ENCODE assay signal across 30 cellular contexts in genomic region chr7:99419323-99420021, GRCh38. TPM values are rescaled to one million over a fixed set of nuclear protein-coding genes. Genes with fewer than 3 reads are reported as not detected.
A peak's percentile ranks its signal among the peaks of the same experiment; 100 is the strongest.
DNase-seq lines count a peak whose midpoint lies in the region; ATAC-seq, FAIRE-seq and TF ChIP-seq lines count a peak whose summit lies in the region.
"Had no signal": no experiment of that assay in that cellular context is flagged by ENCODE, and none has a peak within 500 bp of the region (broad histone marks: within the 10 kb centered on the region; RNA-seq: fewer than 3 reads in every experiment).

No MANE protein-coding gene starts in this region.

- H3K18ac ChIP-seq in H9 (ENCODE audit: insufficient read length, low read depth, low read length), result no peak overlapping the region
- no peak overlapping the region for H3K18ac ChIP-seq in H1 (ENCODE audit: extremely low read depth, low read length)

- FAIRE-seq in H1 (lab: Jason Lieb, UNC), result no peak
- FAIRE-seq: A204.1 had no signal

- no peak overlapping the region for H3K27ac ChIP-seq in H9 (ENCODE audit: insufficient read length, low read depth, low read length)
- H3K27ac ChIP-seq in H1 (ENCODE audit: low read depth, low read length), result no peak overlapping the region
- H3K27ac ChIP-seq: adrenal gland, gastrocnemius medialis, HL-60, SJCRH30, skin epidermis, upper lobe of right lung, VCaP had no signal

- peaks cover 7% of the 10 kb centered on the region for H3K4me1 Mint-ChIP-seq in activated naive CD4-positive, alpha-beta T cell treated with anti-CD3 and anti-CD28 coated beads for 36 hours (ENCODE audit: low read depth)
- H3K4me1 Mint-ChIP-seq in H9, result peaks cover 8% of the 10 kb centered on the region in 2 experiments

- no peak overlapping the region for H3T11ph ChIP-seq in H9 (ENCODE audit: low read length)

- H3K4me3 ChIP-seq in H1 (ENCODE audit: extremely low read depth in 1 of 4, insufficient read depth in 2 of 4, low read depth in 3 of 4, low read length in 4 of 4), result no peak overlapping the region
- H3K4me3 ChIP-seq: adrenal gland, gastrocnemius medialis, lung, SJCRH30, skin epidermis, upper lobe of right lung had no signal

- H4K20me1 ChIP-seq in H9 (ENCODE audit: control insufficient read depth, insufficient read depth, insufficient read length), result peaks cover 3% of the 10 kb centered on the region
- peaks cover 3 to 18% of the 10 kb centered on the region in 2 experiments for H4K20me1 ChIP-seq in H1 (replicated peaks in 1 of 2; ENCODE audit: control insufficient read depth in 1 of 2, insufficient read depth in 2 of 2, low read length in 2 of 2)

- H3K27me3 ChIP-seq in H9 (ENCODE audit: insufficient read depth, low read length) (no peaks in the 10 kb centered on the region), H1 (replicated peaks in 1 of 4; ENCODE audit: control insufficient read depth in 3 of 4, extremely low read depth in 1 of 4, insufficient read depth in 3 of 4, low read length in 3 of 4) (no peaks in the 10 kb centered on the region; a peak in 1 of 7 replicates)
- H3K27me3 ChIP-seq: adrenal gland, gastrocnemius medialis, SJCRH30, upper lobe of right lung had no signal

- H3K56ac ChIP-seq in H9 (ENCODE audit: insufficient read length, low read depth, low read length) (no peak overlapping the region), H1 (replicated peaks; ENCODE audit: insufficient read length, low read depth, low read length) (no peak overlapping the region)

- H2BK5ac ChIP-seq in H9 (ENCODE audit: insufficient read length, low read length) (no peak overlapping the region), H1 (ENCODE audit: low read depth, low read length) (no peak overlapping the region)

- POLR2A ChIA-PET in H1 (lab: Charles Lee; ENCODE audit: partially characterized antibody), result interaction anchor here (0.9 to 5.1 kb wide), 9 partner anchors 10 to 67 kb away, joined by 3 to 32 read pairs (median 9); partner anchors contain the start of genes BUD31, CPSF4, PDAP1 and PTCD1

- H2BK15ac ChIP-seq in H9 (ENCODE audit: low read depth, low read length), result no peak overlapping the region
- H2BK15ac ChIP-seq in H1 (ENCODE audit: low read length), result no peak overlapping the region

- TF ChIP-seq EP300 in H1 (IDR thresholded peaks at IDR 0.05; ENCODE audit: borderline replicate concordance in 1 of 2, low read depth in 2 of 2, low read length in 2 of 2), result no peak

- DNase-seq in activated naive CD4-positive, alpha-beta T cell treated with anti-CD3 and anti-CD28 coated beads, Interleukin-2, amount 50 U/mL, for 72 hours (ENCODE audit: low spot score in 2 of 2), result no peak
- no peak for DNase-seq in activated naive CD4-positive, alpha-beta T cell treated with anti-CD3 and anti-CD28 coated beads for 36 hours
- DNase-seq in H9 (no peak), H1 (ENCODE audit: low read depth in 1 of 2, low spot score in 2 of 2) (no peak), sciatic nerve (ENCODE audit: low spot score) (no peak), cerebellar nuclear complex (lab: John Stamatoyannopoulos, UW) (no peak)
- no peak for DNase-seq in activated CD4-positive, alpha-beta T cell treated with anti-CD3 and anti-CD28 coated beads for 1 hour
- no peak for DNase-seq in central memory CD4-positive, alpha-beta T cell
- DNase-seq: activated CD4-positive, alpha-beta T cell treated with anti-CD3 and anti-CD28 coated beads, Interleukin-2, amount 10 ng/mL, durations not matched to agents 24 days and 14 days; activated T-cell treated with anti-CD3 and anti-CD28 coated beads, Interleukin-2, amount 50 U/mL, for 4 hours; adrenal gland; CD8-positive, alpha-beta T cell; gastrocnemius medialis; GOT3; Kasumi-1; kidney glomerular epithelial cell; natural killer cell; NCI-H1436 treated with DMSO at 0.1 percent for 48 hours; NCI-H345; occipital lobe; SJCRH30; stimulated activated naive CD4-positive, alpha-beta T cell treated with Interleukin-2 at 50 U/mL for 16 hours; SW 1271; T-helper 9 cell; upper lobe of right lung had no signal

- H3K79me1 ChIP-seq in H9 (ENCODE audit: insufficient read depth, low read depth, low read length, poor library complexity, severe bottlenecking) (no peaks in the 10 kb centered on the region), H1 (ENCODE audit: low read depth, low read length) (no peaks in the 10 kb centered on the region; the same call in none of the 2 replicates)

- 0 out of 3 replicates have a peak, but pooled peaks have one; percentile 13 for TF ChIP-seq CTCF in H9 (conservative IDR thresholded peaks at IDR 0.05)
- TF ChIP-seq CTCF in H1 (IDR thresholded peaks at IDR 0.05; ENCODE audit: control extremely low read depth in 1 of 3, insufficient read depth in 1 of 3, low read depth in 1 of 3, low read length in 3 of 3), result no peak

- H3K4me2 ChIP-seq in H9 (ENCODE audit: insufficient read depth, insufficient read length, low read length) (no peak overlapping the region), H1 (ENCODE audit: insufficient read depth in 1 of 2, low read depth in 2 of 2, low read length in 2 of 2) (no peak overlapping the region)

- H3K36me3 Mint-ChIP-seq in activated naive CD4-positive, alpha-beta T cell treated with anti-CD3 and anti-CD28 coated beads, Interleukin-2, amount 50 U/mL, for 72 hours, result peaks cover 26 to 27% of the 10 kb centered on the region in 2 donors
- H3K36me3 Mint-ChIP-seq in activated naive CD4-positive, alpha-beta T cell treated with anti-CD3 and anti-CD28 coated beads for 36 hours (ENCODE audit: low read depth), result peaks cover 45% of the 10 kb centered on the region
- peaks cover 51 to 91% (median 86%) of the 10 kb centered on the region in 3 experiments; a peak in 6 of 7 replicates for H3K36me3 Mint-ChIP-seq in H9 (ENCODE audit: insufficient read depth in 1 of 3, low read depth in 3 of 3)

- intact Hi-C loops in activated naive CD4-positive, alpha-beta T cell treated with anti-CD3 and anti-CD28 coated beads for 36 hours (cut with micrococcal nuclease), result no loop called here
- intact Hi-C loops in sciatic nerve (cut with DNase I), result no loop called here

- H3K23ac ChIP-seq in H9 (ENCODE audit: insufficient read length, low read depth, low read length) (no peak overlapping the region), H1 (ENCODE audit: insufficient read length) (no peak overlapping the region)

- H2AK5ac ChIP-seq in H9 (ENCODE audit: insufficient read length, low read length) (no peak overlapping the region), H1 (ENCODE audit: low read depth, low read length) (no peak overlapping the region)

- H3K4me3 Mint-ChIP-seq in activated naive CD4-positive, alpha-beta T cell treated with anti-CD3 and anti-CD28 coated beads for 36 hours, result no peak overlapping the region
- H3K4me3 Mint-ChIP-seq in H9, result no peak overlapping the region
- H3K4me3 Mint-ChIP-seq: activated CD4-positive, alpha-beta T cell treated with anti-CD3 and anti-CD28 coated beads, Interleukin-2, amount 10 ng/mL, durations not matched to agents 24 days and 14 days; activated T-cell treated with anti-CD3 and anti-CD28 coated beads, Interleukin-2, amount 50 U/mL, for 4 hours; CD8-positive, alpha-beta T cell; natural killer cell had no signal

- H2BK20ac ChIP-seq in H9 (ENCODE audit: low read depth, low read length, poor library complexity, severe bottlenecking) (no peak overlapping the region), H1 (ENCODE audit: low read length) (no peak overlapping the region)

- no peak overlapping the region for H3K14ac ChIP-seq in H9 (ENCODE audit: insufficient read depth, low read length)
- H3K14ac ChIP-seq in H1 (ENCODE audit: insufficient read length), result no peak overlapping the region

- no peaks in the 10 kb centered on the region for H3K4me1 ChIP-seq in H9 (ENCODE audit: insufficient read depth, low read length)
- H3K4me1 ChIP-seq in H1 (replicated peaks in 1 of 4; ENCODE audit: control insufficient read depth in 3 of 4, insufficient read depth in 4 of 4, low read length in 3 of 4), result no peaks in the 10 kb centered on the region; a peak in 1 of 7 replicates
- H3K4me1 ChIP-seq: adrenal gland, gastrocnemius medialis, SJCRH30, upper lobe of right lung had no signal

- H3K9ac ChIP-seq in H9 (ENCODE audit: extremely low read depth, insufficient read length, low read length) (no peak overlapping the region), H1 (replicated peaks in 1 of 4; ENCODE audit: extremely low read depth in 1 of 4, low read depth in 3 of 4, low read length in 3 of 4) (no peak overlapping the region)

- TF ChIP-seq RAD21 in H1 (IDR thresholded peaks at IDR 0.05 in 1 of 2, conservative IDR thresholded peaks at IDR 0.05 in 1 of 2; ENCODE audit: low read depth in 2 of 2, low read length in 2 of 2), result no peak

- CTCF ChIA-PET in activated naive CD4-positive, alpha-beta T cell treated with anti-CD3 and anti-CD28 coated beads for 36 hours (lab: Charles Lee), result no interaction called here
- CTCF ChIA-PET in H1 (lab: Charles Lee; ENCODE audit: partially characterized antibody), result interaction anchor here (0.7 to 2.3 kb wide), 6 partner anchors 11 to 54 kb away, joined by 3 to 8 read pairs (median 3); partner anchors contain the start of genes BUD31 and PDAP1

- H2BK12ac ChIP-seq in H9 (ENCODE audit: insufficient read length, low read depth, low read length) (no peak overlapping the region), H1 (ENCODE audit: low read depth, low read length) (no peak overlapping the region)

- H3K27ac Mint-ChIP-seq in activated naive CD4-positive, alpha-beta T cell treated with anti-CD3 and anti-CD28 coated beads, Interleukin-2, amount 50 U/mL, for 72 hours, result peak overlapping the region; percentile 44 to 73
- no peak overlapping the region for H3K27ac Mint-ChIP-seq in activated naive CD4-positive, alpha-beta T cell treated with anti-CD3 and anti-CD28 coated beads for 36 hours
- H3K27ac Mint-ChIP-seq in H9, result 0 out of 7 replicates have a peak overlapping the region, but pooled peaks of 1 of the 3 experiments have one; percentile 24
- H3K27ac Mint-ChIP-seq: activated CD4-positive, alpha-beta T cell treated with anti-CD3 and anti-CD28 coated beads, Interleukin-2, amount 10 ng/mL, durations not matched to agents 24 days and 14 days had no signal

- H3K9me3 Mint-ChIP-seq in activated naive CD4-positive, alpha-beta T cell treated with anti-CD3 and anti-CD28 coated beads, Interleukin-2, amount 50 U/mL, for 72 hours, result no peaks in the 10 kb centered on the region
- no peaks in the 10 kb centered on the region for H3K9me3 Mint-ChIP-seq in activated naive CD4-positive, alpha-beta T cell treated with anti-CD3 and anti-CD28 coated beads for 36 hours
- H3K9me3 Mint-ChIP-seq in H9, result peaks cover 3 to 5% of the 10 kb centered on the region in 2 experiments; a peak in 2 of 5 replicates
- H3K9me3 Mint-ChIP-seq: activated CD4-positive, alpha-beta T cell treated with anti-CD3 and anti-CD28 coated beads, Interleukin-2, amount 10 ng/mL, durations not matched to agents 24 days and 14 days; activated T-cell treated with anti-CD3 and anti-CD28 coated beads, Interleukin-2, amount 50 U/mL, for 4 hours; CD8-positive, alpha-beta T cell; natural killer cell had no signal

- no peaks in the 10 kb centered on the region for H3K79me2 ChIP-seq in H9 (ENCODE audit: insufficient read depth, low read length)
- H3K79me2 ChIP-seq in H1 (ENCODE audit: control insufficient read depth in 1 of 2, insufficient read depth in 2 of 2, low read length in 2 of 2), result no peaks in the 10 kb centered on the region

- WGBS in H9 (ENCODE audit: extremely low coverage, insufficient read length, low lambda C conversion rate), result no CpG with 5 or more reads among the region's 29 CpGs
- 97% methylated on average over 29 of the region's 29 CpGs; no CpG with 5 or more reads in 1 of the 2 experiments for WGBS in H1 (ENCODE audit: extremely low coverage in 1 of 2, insufficient coverage in 1 of 2, insufficient read length in 1 of 2, insufficient replicate concordance in 2 of 2, low coverage in 1 of 2, low lambda C conversion rate in 2 of 2, missing lambda C conversion rate in 1 of 2), 2 experiments

- no peak for TF ChIP-seq POLR2A in H1 (IDR thresholded peaks at IDR 0.05; ENCODE audit: control extremely low read depth in 1 of 2, low read depth in 2 of 2, low read length in 2 of 2)

- H3K4ac ChIP-seq in H9 (ENCODE audit: low read depth, low read length) (no peak overlapping the region), H1 (replicated peaks; ENCODE audit: insufficient read length, low read depth, low read length) (no peak overlapping the region)

- H2BK120ac ChIP-seq in H9 (ENCODE audit: low read depth, low read length, poor library complexity, severe bottlenecking), result no peak overlapping the region
- no peak overlapping the region for H2BK120ac ChIP-seq in H1 (replicated peaks; ENCODE audit: low read depth, low read length)

- ATAC-seq in activated naive CD4-positive, alpha-beta T cell treated with anti-CD3 and anti-CD28 coated beads, Interleukin-2, amount 50 U/mL, for 72 hours, result no peak
- peak; percentile 18 for ATAC-seq in sciatic nerve
- ATAC-seq: CD8-positive, alpha-beta T cell; gastrocnemius medialis; upper lobe of right lung had no signal

- H4K8ac ChIP-seq in H9 (replicated peaks; ENCODE audit: insufficient read length, low read depth, low read length) (no peak overlapping the region), H1 (ENCODE audit: extremely low read depth, insufficient read depth, low read length) (no peak overlapping the region; the same call in 1 of the 2 replicates)

- H2AFZ ChIP-seq in H9 (ENCODE audit: low read length) (no peak overlapping the region), H1 (ENCODE audit: low read length) (no peak overlapping the region)

- H3K36me3 ChIP-seq in H1 (ENCODE audit: control insufficient read depth in 2 of 4, insufficient read depth in 4 of 4, low read length in 3 of 4), result peaks cover 23 to 72% (median 52%) of the 10 kb centered on the region in 4 experiments

- no peaks in the 10 kb centered on the region for H3K23me2 ChIP-seq in H9 (ENCODE audit: insufficient read length, low read depth, low read length, poor library complexity, severe bottlenecking)
- H3K23me2 ChIP-seq in H1 (ENCODE audit: low read depth, low read length), result no peaks in the 10 kb centered on the region

- H4K5ac ChIP-seq in H9 (ENCODE audit: insufficient read length, low read depth, low read length) (no peak overlapping the region), H1 (ENCODE audit: insufficient read length, low read depth, low read length) (no peak overlapping the region)

- H3K27me3 Mint-ChIP-seq in activated naive CD4-positive, alpha-beta T cell treated with anti-CD3 and anti-CD28 coated beads for 36 hours (ENCODE audit: low read depth), result no peaks in the 10 kb centered on the region
- H3K27me3 Mint-ChIP-seq in H9 (ENCODE audit: low read depth), result no peaks in the 10 kb centered on the region
- H3K27me3 Mint-ChIP-seq: activated CD4-positive, alpha-beta T cell treated with anti-CD3 and anti-CD28 coated beads, Interleukin-2, amount 10 ng/mL, durations not matched to agents 24 days and 14 days had no signal

- H4K91ac ChIP-seq in H9 (ENCODE audit: insufficient read length, low read depth, low read length), result no peak overlapping the region
- no peak overlapping the region for H4K91ac ChIP-seq in H1 (replicated peaks; ENCODE audit: insufficient read length, low read length)

- no peaks in the 10 kb centered on the region for H3K9me3 ChIP-seq in H9 (ENCODE audit: control insufficient read depth, low read depth, low read length)
- no peaks in the 10 kb centered on the region for H3K9me3 ChIP-seq in H1 (ENCODE audit: insufficient read depth in 2 of 2, low read depth in 1 of 2, low read length in 1 of 2)
- H3K9me3 ChIP-seq: adrenal gland, gastrocnemius medialis, SJCRH30, upper lobe of right lung had no signal

RNA-seq across cellular contexts. Expression of gene BUD31, which starts 10.7 kb away (rescaled TPM):
- total RNA-seq in activated naive CD4-positive, alpha-beta T cell treated with anti-CD3 and anti-CD28 coated beads, Interleukin-2, amount 50 U/mL, for 72 hours, result 100 to 1,000 TPM; 131 to 135 TPM
- total RNA-seq in activated naive CD4-positive, alpha-beta T cell treated with anti-CD3 and anti-CD28 coated beads for 36 hours, result 100 to 1,000 TPM; 160 to 176 TPM
- total RNA-seq in H9 (2021), result 104 TPM in 2 replicates
- total RNA-seq in H1 (2021; fragmentation: NEBNext Ultra II Directional; extraction: Animal tissue kit (Norgen Biotek cat#: 25700)), result 114 and 121 TPM in 2 replicates
- polyA plus RNA-seq in H1 (2011; rRNA removed), result 46.7 and 72.0 TPM in 2 replicates
- 65.3 TPM for polyA plus RNA-seq in H1 (2011; cell fraction: cytosol; rRNA removed)
- 53.6 TPM for polyA plus RNA-seq in H1 (2011; cell fraction: nucleus; rRNA removed)
- 80.2 to 121 TPM (median 93.7 TPM) in 4 replicates for polyA plus RNA-seq in H1 (2012, experiment 1 of 2)
- polyA plus RNA-seq in H1 (2012, experiment 2 of 2), result 53.6 TPM
- polyA plus RNA-seq in H1 (2013, experiment 1 of 2), result 120 TPM
- 127 TPM for polyA plus RNA-seq in H1 (2013, experiment 2 of 2)
- 18.5 and 23.9 TPM in 2 replicates for polyA minus RNA-seq in H1 (2011; rRNA and poly(A)+ RNA removed)
- polyA minus RNA-seq in H1 (2011; cell fraction: cytosol; rRNA and poly(A)+ RNA removed), result 20.2 TPM
- 20.8 TPM for polyA minus RNA-seq in H1 (2011; cell fraction: nucleus; rRNA and poly(A)+ RNA removed)
- total RNA-seq in sciatic nerve, result 59.2 TPM

RNA-seq across cellular contexts. Expression of gene PDAP1, which starts 11.1 kb away (rescaled TPM):
- 100 to 1,000 TPM; 101 to 148 TPM for total RNA-seq in activated naive CD4-positive, alpha-beta T cell treated with anti-CD3 and anti-CD28 coated beads, Interleukin-2, amount 50 U/mL, for 72 hours
- total RNA-seq in activated naive CD4-positive, alpha-beta T cell treated with anti-CD3 and anti-CD28 coated beads for 36 hours, result 100 to 1,000 TPM; 169 to 194 TPM
- total RNA-seq in H9 (2021) (150 and 160 TPM in 2 replicates), sciatic nerve (76.1 TPM)
- total RNA-seq in H1 (2021; fragmentation: NEBNext Ultra II Directional; extraction: Animal tissue kit (Norgen Biotek cat#: 25700)), result 169 and 174 TPM in 2 replicates
- polyA plus RNA-seq in H1 (2011; rRNA removed), result 26.6 and 37.1 TPM in 2 replicates
- 121 TPM for polyA plus RNA-seq in H1 (2011; cell fraction: cytosol; rRNA removed)
- 34.9 TPM for polyA plus RNA-seq in H1 (2011; cell fraction: nucleus; rRNA removed)
- 210 to 261 TPM (median 258 TPM) in 4 replicates for polyA plus RNA-seq in H1 (2012, experiment 1 of 2)
- 117 TPM for polyA plus RNA-seq in H1 (2012, experiment 2 of 2)
- 114 TPM for polyA plus RNA-seq in H1 (2013, experiment 1 of 2)
- polyA plus RNA-seq in H1 (2013, experiment 2 of 2), result 125 TPM
- polyA minus RNA-seq in H1 (2011; rRNA and poly(A)+ RNA removed), result 5.6 and 11.0 TPM in 2 replicates
- 30.0 TPM for polyA minus RNA-seq in H1 (2011; cell fraction: cytosol; rRNA and poly(A)+ RNA removed)
- polyA minus RNA-seq in H1 (2011; cell fraction: nucleus; rRNA and poly(A)+ RNA removed), result 9.4 TPM

RNA-seq across cellular contexts. Expression of gene PTCD1, which starts 19.1 kb away (rescaled TPM):
- 1 to 10 TPM; 4.4 to 4.5 TPM for total RNA-seq in activated naive CD4-positive, alpha-beta T cell treated with anti-CD3 and anti-CD28 coated beads, Interleukin-2, amount 50 U/mL, for 72 hours
- 1 to 10 TPM; 3.5 to 5.1 TPM for total RNA-seq in activated naive CD4-positive, alpha-beta T cell treated with anti-CD3 and anti-CD28 coated beads for 36 hours
- total RNA-seq in H9 (2021) (12.8 and 14.1 TPM in 2 replicates), sciatic nerve (4.4 TPM)
- 7.5 and 8.5 TPM in 2 replicates for total RNA-seq in H1 (2021; fragmentation: NEBNext Ultra II Directional; extraction: Animal tissue kit (Norgen Biotek cat#: 25700))
- polyA plus RNA-seq in H1 (2011; rRNA removed), result 7.6 and 9.6 TPM in 2 replicates
- polyA plus RNA-seq in H1 (2011; cell fraction: cytosol; rRNA removed), result 9.6 TPM
- 14.9 TPM for polyA plus RNA-seq in H1 (2011; cell fraction: nucleus; rRNA removed)
- polyA plus RNA-seq in H1 (2012, experiment 1 of 2), result 8.4 to 9.8 TPM (median 9.2 TPM) in 4 replicates
- 7.8 TPM for polyA plus RNA-seq in H1 (2012, experiment 2 of 2)
- polyA plus RNA-seq in H1 (2013, experiment 1 of 2), result 5.9 TPM
- 5.8 TPM for polyA plus RNA-seq in H1 (2013, experiment 2 of 2)
- polyA minus RNA-seq in H1 (2011; rRNA and poly(A)+ RNA removed), result 7.4 and 7.9 TPM in 2 replicates
- polyA minus RNA-seq in H1 (2011; cell fraction: cytosol; rRNA and poly(A)+ RNA removed), result 8.7 TPM
- 7.7 TPM for polyA minus RNA-seq in H1 (2011; cell fraction: nucleus; rRNA and poly(A)+ RNA removed)

RNA-seq across cellular contexts. Expression of gene CPSF4, which starts 19.3 kb away (rescaled TPM):
- total RNA-seq in activated naive CD4-positive, alpha-beta T cell treated with anti-CD3 and anti-CD28 coated beads, Interleukin-2, amount 50 U/mL, for 72 hours, result 10 to 100 TPM; 47.5 to 62.1 TPM
- 10 to 100 TPM; 70.6 to 73.5 TPM for total RNA-seq in activated naive CD4-positive, alpha-beta T cell treated with anti-CD3 and anti-CD28 coated beads for 36 hours
- total RNA-seq in H9 (2021) (96.2 and 98.2 TPM in 2 replicates), sciatic nerve (38.0 TPM)
- total RNA-seq in H1 (2021; fragmentation: NEBNext Ultra II Directional; extraction: Animal tissue kit (Norgen Biotek cat#: 25700)), result 74.8 and 77.5 TPM in 2 replicates
- polyA plus RNA-seq in H1 (2011; rRNA removed), result 103 and 156 TPM in 2 replicates
- polyA plus RNA-seq in H1 (2011; cell fraction: cytosol; rRNA removed), result 114 TPM
- polyA plus RNA-seq in H1 (2011; cell fraction: nucleus; rRNA removed), result 301 TPM
- 66.8 to 95.4 TPM (median 80.9 TPM) in 4 replicates for polyA plus RNA-seq in H1 (2012, experiment 1 of 2)
- polyA plus RNA-seq in H1 (2012, experiment 2 of 2), result 75.9 TPM
- 46.9 TPM for polyA plus RNA-seq in H1 (2013, experiment 1 of 2)
- polyA plus RNA-seq in H1 (2013, experiment 2 of 2), result 42.5 TPM
- polyA minus RNA-seq in H1 (2011; rRNA and poly(A)+ RNA removed), result 105 and 116 TPM in 2 replicates
- polyA minus RNA-seq in H1 (2011; cell fraction: cytosol; rRNA and poly(A)+ RNA removed), result 59.0 TPM
- polyA minus RNA-seq in H1 (2011; cell fraction: nucleus; rRNA and poly(A)+ RNA removed), result 86.4 TPM

RNA-seq across cellular contexts. Expression of gene ARPC1B, which starts 44.9 kb away (rescaled TPM):
- 100 to 1,000 TPM; 254 to 333 TPM for total RNA-seq in activated naive CD4-positive, alpha-beta T cell treated with anti-CD3 and anti-CD28 coated beads, Interleukin-2, amount 50 U/mL, for 72 hours
- 100 to 1,000 TPM; 334 to 345 TPM for total RNA-seq in activated naive CD4-positive, alpha-beta T cell treated with anti-CD3 and anti-CD28 coated beads for 36 hours
- 56.3 and 60.7 TPM in 2 replicates for total RNA-seq in H9 (2021)
- total RNA-seq in H1 (2021; fragmentation: NEBNext Ultra II Directional; extraction: Animal tissue kit (Norgen Biotek cat#: 25700)), result 61.8 and 64.5 TPM in 2 replicates
- 115 and 165 TPM in 2 replicates for polyA plus RNA-seq in H1 (2011; rRNA removed)
- polyA plus RNA-seq in H1 (2011; cell fraction: cytosol; rRNA removed), result 131 TPM
- 118 TPM for polyA plus RNA-seq in H1 (2011; cell fraction: nucleus; rRNA removed)
- polyA plus RNA-seq in H1 (2012, experiment 1 of 2), result 92.2 to 133 TPM (median 114 TPM) in 4 replicates
- 70.9 TPM for polyA plus RNA-seq in H1 (2012, experiment 2 of 2)
- 63.9 TPM for polyA plus RNA-seq in H1 (2013, experiment 1 of 2)
- polyA plus RNA-seq in H1 (2013, experiment 2 of 2), result 58.2 TPM
- polyA minus RNA-seq in H1 (2011; rRNA and poly(A)+ RNA removed), result 33.9 and 53.6 TPM in 2 replicates
- polyA minus RNA-seq in H1 (2011; cell fraction: cytosol; rRNA and poly(A)+ RNA removed), result 42.2 TPM
- polyA minus RNA-seq in H1 (2011; cell fraction: nucleus; rRNA and poly(A)+ RNA removed), result 46.0 TPM
- 125 TPM for total RNA-seq in sciatic nerve
